Comparison of ENCODE assay signal across 22 cellular contexts in genomic region chr1:98196012-98196411, GRCh38.
"Had no signal": no experiment of that assay in that cellular context is flagged by ENCODE, and none has a peak within 500 bp of the region (broad histone marks: within the 10 kb centered on the region; RNA-seq: fewer than 3 reads in every experiment).

No MANE protein-coding gene starts in this region.

- H3K27ac ChIP-seq: colonic mucosa, hepatocyte, pancreas, suprapubic skin, thyroid gland had no signal

- H3K27me3 ChIP-seq: colonic mucosa, hepatocyte, pancreas, suprapubic skin, thyroid gland had no signal

- DNase-seq: colonic mucosa; dermis blood vessel endothelial cell; foreskin melanocyte; head of caudate nucleus; left colon; left ventricle myocardium superior; mesenchymal stem cell; midbrain; occipital lobe; pancreas; right cardiac atrium; stimulated activated CD4-positive, alpha-beta T cell treated with anti-CD3 and anti-CD28 coated beads, Interleukin-4, amount 100 ng/mL, for 1 hour; stimulated activated CD8-positive, alpha-beta memory T cell treated with anti-CD3 and anti-CD28 coated beads, Interleukin-4, amount 100 ng/mL, for 48 hours; stimulated activated naive CD8-positive, alpha-beta T cell treated with anti-CD3 and anti-CD28 coated beads, Interleukin-15, Interleukin-2, amounts not matched to agents 100 U/mL and 50 U/mL, for 24 hours; thyroid gland had no signal

- H3K36me3 ChIP-seq: colonic mucosa, pancreas, suprapubic skin, thyroid gland had no signal

- H3K4me3 ChIP-seq: colonic mucosa, hepatocyte, lung, pancreas, suprapubic skin, thyroid gland had no signal

- H3K4me2 ChIP-seq: hepatocyte had no signal

- H3K9me3 ChIP-seq: colonic mucosa, pancreas, suprapubic skin, thyroid gland had no signal

- H3K79me2 ChIP-seq: hepatocyte had no signal

- H3K4me1 ChIP-seq: colonic mucosa, pancreas, suprapubic skin, thyroid gland had no signal

- H2AFZ ChIP-seq: hepatocyte had no signal

- FAIRE-seq: endothelial cell of umbilical vein, pancreas, urothelium cell line had no signal

- ATAC-seq: left colon; left ventricle myocardium superior; natural killer cell treated with Interleukin-12 subunit alpha and Interleukin-12 subunit beta and Interleukin-15 and Interleukin-18, amount 100 ng/mL, for 72 hours; pancreas; right cardiac atrium; stimulated activated effector memory CD8-positive, alpha-beta T cell treated with anti-CD3 and anti-CD28 coated beads, Interleukin-12 subunit alpha, Interleukin-12 subunit beta, amount 100 ng/mL, for 72 hours; stimulated activated naive CD8-positive, alpha-beta T cell treated with anti-CD3 and anti-CD28 coated beads, Interleukin-15, Interleukin-2, amounts not matched to agents 100 U/mL and 50 U/mL, for 24 hours had no signal
